Comparison of ENCODE assay signal across 23 cellular contexts in the genomic region with DNA sequence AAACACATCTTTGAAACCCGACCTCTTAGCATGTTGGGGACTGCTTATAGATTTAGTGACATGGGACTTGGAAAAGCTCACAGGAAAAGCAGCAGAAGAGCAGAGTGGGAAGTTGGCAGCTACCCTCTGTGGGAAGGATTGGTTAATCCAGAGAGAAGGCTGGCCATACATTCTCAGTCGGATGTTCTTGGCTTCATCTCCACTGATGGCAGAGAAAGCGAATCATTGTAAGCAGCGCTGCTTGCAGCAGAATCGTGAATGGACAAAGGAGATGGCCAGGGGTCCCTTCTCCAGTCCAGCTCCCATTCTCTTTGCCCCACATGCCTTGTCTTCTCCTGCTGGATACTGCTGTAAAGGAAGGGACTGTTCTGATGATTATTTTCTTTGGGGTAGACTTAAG.
"Had no signal": no experiment of that assay in that cellular context is flagged by ENCODE, and none has a peak within 500 bp of the region (broad histone marks: within the 10 kb centered on the region; RNA-seq: fewer than 3 reads in every experiment).

No MANE protein-coding gene starts in this region.

- H3K27me3 ChIP-seq: colonic mucosa, gastrocnemius medialis, sigmoid colon, stomach, upper lobe of left lung had no signal

- H3K9me3 ChIP-seq: colonic mucosa, esophagus squamous epithelium, gastrocnemius medialis, lower lobe of right lung, sigmoid colon, stomach, thoracic aorta, upper lobe of left lung had no signal

- H3K4me3 ChIP-seq: colonic mucosa, esophagus squamous epithelium, gastrocnemius medialis, lower lobe of right lung, sigmoid colon, smooth muscle cell, stomach, thoracic aorta, upper lobe of left lung had no signal

- DNase-seq: activated CD4-positive, alpha-beta T cell treated with anti-CD3 and anti-CD28 coated beads for 1 hour; activated CD4-positive, alpha-beta T cell treated with anti-CD3 and anti-CD28 coated beads, Interleukin-2, amount 50 U/mL, for 1 hour; activated CD8-positive, alpha-beta T cell treated with anti-CD3 and anti-CD28 coated beads, Interleukin-2, amount 10 ng/mL, durations not matched to agents 7 days and 5 days; activated gamma-delta T cell treated with Interleukin-2 at 50 U/mL for 16 hours; activated T-cell treated with anti-CD3 and anti-CD28 coated beads, Interleukin-2, amount 50 U/mL, for 1 hour; aorta; endodermal cell; esophagus squamous epithelium; gastrocnemius medialis; islet precursor cell; lower lobe of right lung; occipital lobe; retina; sigmoid colon; stimulated activated CD4-positive, alpha-beta T cell treated with anti-CD3 and anti-CD28 coated beads, Interleukin-15, amount 100 ng/mL, for 24 hours; stomach; T-helper 9 cell; upper lobe of left lung had no signal

- H3K27ac ChIP-seq: colonic mucosa, esophagus squamous epithelium, gastrocnemius medialis, lower lobe of right lung, sigmoid colon, stomach, thoracic aorta, upper lobe of left lung had no signal

- ATAC-seq: activated CD8-positive, alpha-beta T cell treated with anti-CD3 and anti-CD28 coated beads, Interleukin-2, amount 10 ng/mL, durations not matched to agents 7 days and 5 days; gastrocnemius medialis; lower lobe of right lung; natural killer cell treated with Interleukin-12 subunit alpha and Interleukin-12 subunit beta and Interleukin-15 and Interleukin-18, amount 100 ng/mL, for 72 hours; stimulated activated memory B cell treated with anti-CD40 and anti-IgM and Interleukin-4, amounts not matched to agents 10 μg/mL and 1 μg/mL and 100 μg/mL, for 72 hours had no signal

- H3K36me3 ChIP-seq: colonic mucosa, esophagus squamous epithelium, gastrocnemius medialis, lower lobe of right lung, sigmoid colon, stomach, thoracic aorta, upper lobe of left lung had no signal

- H3K4me1 ChIP-seq: colonic mucosa, esophagus squamous epithelium, gastrocnemius medialis, lower lobe of right lung, sigmoid colon, stomach, upper lobe of left lung had no signal

- H3K4me2 ChIP-seq: smooth muscle cell had no signal
